In genomic region chr3:8501388-8502131, GRCh38 we compare ENCODE assay signal across 8 cellular contexts. TPM values are rescaled to one million over a fixed set of nuclear protein-coding genes. Genes with fewer than 3 reads are reported as not detected.
DNase-seq lines count a peak whose midpoint lies in the region; ATAC-seq lines count a peak whose summit lies in the region.

Gene LMCD1, plus strand, starts transcription at chr3:8501823. Its CDS starts 116 bp downstream, at chr3:8501939.

- DNase-seq in SIG-M5 treated with dmso at 0.1 percent for 504 hours (lab: John Stamatoyannopoulos, UW; ENCODE audit: unreplicated experiment) (peak; percentile 46), SIG-M5 (lab: John Stamatoyannopoulos, UW) (no peak), NCI-H2196 treated with DMSO at 0.1 percent for 48 hours (lab: John Stamatoyannopoulos, UW; ENCODE audit: unreplicated experiment) (peak; percentile 66), cerebellum (ENCODE audit: low spot score) (peak; percentile 94), islet precursor cell (peak; percentile 99)
- DNase-seq in activated CD4-positive, alpha-beta T cell treated with anti-CD3 and anti-CD28 coated beads for 24 hours (ENCODE audit: low read depth in 2 of 2): peak; percentile 53 to 68
- DNase-seq in stimulated activated CD4-positive, alpha-beta T cell treated with anti-CD3 and anti-CD28 coated beads, Interleukin-12 subunit alpha, Interleukin-12 subunit beta, amount 100 ng/mL, for 4 hours: peak; percentile 74

- peak; percentile 99 for ATAC-seq in HG03045 (IDR thresholded peaks at IDR 0.05; ENCODE audit: unreplicated experiment)

RNA-seq across cellular contexts. Expression of gene LMCD1, which starts in this region (rescaled TPM):
- total RNA-seq in cerebellum: 3.4 TPM
